Comparison of ENCODE assay signal across 8 cellular contexts in genomic region chr7:99040104-99040958, GRCh38.
DNase-seq lines count a peak whose midpoint lies in the region; ATAC-seq and TF ChIP-seq lines count a peak whose summit lies in the region.

No MANE protein-coding gene starts in this region.

- peak; percentile 81 for ATAC-seq in IMR-90 (ENCODE audit: low read depth)
- no peak for ATAC-seq in HG02623 (IDR thresholded peaks at IDR 0.05; ENCODE audit: unreplicated experiment)

- intact Hi-C loops in IMR-90 (cut with micrococcal nuclease), result loop anchor here (1.0 to 5.0 kb wide), 3 partner anchors 97 to 287 kb away; partner anchors contain the start of gene ARPC1A
- intact Hi-C loops in PC-9 (cut with micrococcal nuclease; ENCODE audit: unreplicated experiment), result loop anchor here (1.0 to 5.0 kb wide), 5 partner anchors 103 to 292 kb away; partner anchors contain the start of gene MYH16
- intact Hi-C loops in activated T-helper 2 cell treated with anti-CD3 and anti-CD28 coated beads, Interferon-gamma antibody, Interleukin-2, Interleukin-4, amounts not matched to agents 10 μg/mL and 5 μg/mL and 100 μg/mL, durations not matched to agents 14 hours and 24 hours and 36 hours (cut with micrococcal nuclease), result loop anchor here (1.0 kb wide), 1 partner anchor 273 kb away; no protein-coding TSS in a partner anchor

- H3K79me1 ChIP-seq in IMR-90 (ENCODE audit: low read depth in 1 of 2, low read length in 2 of 2), result peaks cover 17 to 49% of the 10 kb centered on the region in 2 experiments

- H2BK5ac ChIP-seq in IMR-90 (ENCODE audit: low read depth, low read length, poor library complexity, severe bottlenecking), result peak overlapping the region; percentile 49

- H4K8ac ChIP-seq in IMR-90 (ENCODE audit: low read depth in 2 of 2, low read length in 2 of 2), result 0 out of 4 replicates have a peak overlapping the region, but pooled peaks of 1 of the 2 experiments have one; percentile 17

- TF ChIP-seq RAD21 in IMR-90 (IDR thresholded peaks at IDR 0.05; ENCODE audit: low read length) (peak; percentile 88), neural cell (conservative IDR thresholded peaks at IDR 0.05) (peak; percentile 87)

- peak; percentile 63 for DNase-seq in Caki2 (ENCODE audit: low read depth)
- DNase-seq in IMR-90, result peak; percentile 86
- peak; percentile 64 to 75 for DNase-seq in PC-9
- DNase-seq in activated T-helper 2 cell treated with anti-CD3 and anti-CD28 coated beads, Interferon-gamma antibody, Interleukin-2, Interleukin-4, amounts not matched to agents 10 μg/mL and 5 μg/mL and 100 μg/mL, durations not matched to agents 14 hours and 24 hours and 36 hours (ENCODE audit: low spot score), result peak; percentile 32
- DNase-seq in fibroblast of the conjunctiva (ENCODE audit: low read depth), result peak; percentile 85

- H2BK120ac ChIP-seq in IMR-90 (ENCODE audit: low read depth, low read length), result no peak overlapping the region

- no peak for TF ChIP-seq POLR2A in IMR-90 (IDR thresholded peaks at IDR 0.05; ENCODE audit: low read depth, low read length)

- H4K20me1 ChIP-seq in IMR-90 (ENCODE audit: insufficient read depth, low read length) (peaks cover 19% of the 10 kb centered on the region), PC-9 (ENCODE audit: insufficient read depth) (peaks cover 26% of the 10 kb centered on the region), neural cell (ENCODE audit: insufficient read depth) (no peaks in the 10 kb centered on the region)

- no peaks in the 10 kb centered on the region for H3K4me1 Mint-ChIP-seq in activated T-helper 2 cell treated with anti-CD3 and anti-CD28 coated beads, Interferon-gamma antibody, Interleukin-2, Interleukin-4, amounts not matched to agents 10 μg/mL and 5 μg/mL and 100 μg/mL, durations not matched to agents 14 hours and 24 hours and 36 hours (ENCODE audit: low read depth)

- no peak overlapping the region for H3K23ac ChIP-seq in IMR-90 (ENCODE audit: low read depth, low read length)

- POLR2A ChIA-PET in IMR-90 (lab: Charles Lee; ENCODE audit: unreplicated experiment) (no interaction called here), PC-9 (lab: Charles Lee; ENCODE audit: unreplicated experiment) (interaction anchor here (0.6 kb wide), 1 partner anchor 89 kb away, joined by 6 read pairs; no protein-coding TSS in a partner anchor)

- no peak overlapping the region for H2BK15ac ChIP-seq in IMR-90 (ENCODE audit: low read depth, low read length)

- 56% methylated on average over 7 of the region's 31 CpGs; no CpG with 5 or more reads in 1 of the 2 experiments for WGBS in IMR-90 (ENCODE audit: extremely low coverage in 2 of 2, insufficient read length in 1 of 2), 2 experiments

- H3K4me2 ChIP-seq in IMR-90 (ENCODE audit: low read depth, low read length) (no peak overlapping the region), PC-9 (no peak overlapping the region), neural cell (ENCODE audit: low read length) (no peak overlapping the region)

- CTCF ChIA-PET in IMR-90 (lab: Yijun Ruan, JAX) (interaction anchor here (0.6 to 1.2 kb wide), 2 partner anchors 209 to 271 kb away, joined by 3 to 6 read pairs; no protein-coding TSS in a partner anchor), PC-9 (lab: Charles Lee) (no interaction called here)

- no peaks in the 10 kb centered on the region for H3K27me3 Mint-ChIP-seq in activated T-helper 2 cell treated with anti-CD3 and anti-CD28 coated beads, Interferon-gamma antibody, Interleukin-2, Interleukin-4, amounts not matched to agents 10 μg/mL and 5 μg/mL and 100 μg/mL, durations not matched to agents 14 hours and 24 hours and 36 hours (ENCODE audit: low read depth)

- no peak overlapping the region for H2AFZ ChIP-seq in IMR-90 (replicated peaks; ENCODE audit: low read length, poor library complexity)
- no peak overlapping the region for H2AFZ ChIP-seq in PC-9
- no peak overlapping the region for H2AFZ ChIP-seq in neural cell (ENCODE audit: low read depth, low read length)

- H3K27ac ChIP-seq in IMR-90 (ENCODE audit: insufficient read depth, low read length), result peak overlapping the region; percentile 49
- H3K27ac ChIP-seq in PC-9, result peak overlapping the region; percentile 20
- no peak overlapping the region for H3K27ac ChIP-seq in neural cell (ENCODE audit: low read length)
- H3K27ac ChIP-seq in stomach smooth muscle (ENCODE audit: low read length), result peak overlapping the region; percentile 46

- no peak overlapping the region for H3K4me3 Mint-ChIP-seq in activated T-helper 2 cell treated with anti-CD3 and anti-CD28 coated beads, Interferon-gamma antibody, Interleukin-2, Interleukin-4, amounts not matched to agents 10 μg/mL and 5 μg/mL and 100 μg/mL, durations not matched to agents 14 hours and 24 hours and 36 hours (ENCODE audit: low read depth)

- no peak overlapping the region for H3K18ac ChIP-seq in IMR-90 (ENCODE audit: low read depth, low read length)

- TF ChIP-seq CTCF in IMR-90 (conservative IDR thresholded peaks at IDR 0.05; ENCODE audit: low read depth, low read length), result peak; percentile 82
- TF ChIP-seq CTCF in PC-9 (conservative IDR thresholded peaks at IDR 0.05), result peak; percentile 81
- peak; percentile 84 for TF ChIP-seq CTCF in neural cell (IDR thresholded peaks at IDR 0.05; ENCODE audit: poor library complexity, severe bottlenecking)

- H3K27me3 ChIP-seq in IMR-90 (ENCODE audit: control insufficient read depth, insufficient read depth, low read length), result no peaks in the 10 kb centered on the region
- no peaks in the 10 kb centered on the region for H3K27me3 ChIP-seq in PC-9 (ENCODE audit: insufficient read depth, low read depth)
- H3K27me3 ChIP-seq in neural cell (ENCODE audit: insufficient read depth, low read depth, low read length), result no peaks in the 10 kb centered on the region
- no peaks in the 10 kb centered on the region for H3K27me3 ChIP-seq in stomach smooth muscle (ENCODE audit: control insufficient read depth in 1 of 2, insufficient read depth in 2 of 2, low read length in 2 of 2)

- no peaks in the 10 kb centered on the region for H3K79me2 ChIP-seq in PC-9 (ENCODE audit: low read depth)
- no peaks in the 10 kb centered on the region for H3K79me2 ChIP-seq in neural cell (replicated peaks; ENCODE audit: insufficient read depth, low read length)

- no peak for TF ChIP-seq EP300 in neural cell (conservative IDR thresholded peaks at IDR 0.05; ENCODE audit: poor library complexity, severe bottlenecking)

- no peak overlapping the region for H2AK9ac ChIP-seq in IMR-90 (replicated peaks; ENCODE audit: low read depth, low read length, poor library complexity)

- BruUV-seq in IMR-90 (replicated peaks; lab: Mats Ljungman, UMichigan) (no TSS peak), PC-9 (replicated peaks; lab: Mats Ljungman, UMichigan) (no TSS peak)

- peaks cover 68% of the 10 kb centered on the region for H3K36me3 Mint-ChIP-seq in activated T-helper 2 cell treated with anti-CD3 and anti-CD28 coated beads, Interferon-gamma antibody, Interleukin-2, Interleukin-4, amounts not matched to agents 10 μg/mL and 5 μg/mL and 100 μg/mL, durations not matched to agents 14 hours and 24 hours and 36 hours (ENCODE audit: low read depth)

- H3K9me3 Mint-ChIP-seq in activated T-helper 2 cell treated with anti-CD3 and anti-CD28 coated beads, Interferon-gamma antibody, Interleukin-2, Interleukin-4, amounts not matched to agents 10 μg/mL and 5 μg/mL and 100 μg/mL, durations not matched to agents 14 hours and 24 hours and 36 hours, result no peaks in the 10 kb centered on the region

- no peak overlapping the region for H3K56ac ChIP-seq in IMR-90 (ENCODE audit: extremely low read depth, insufficient read depth, low read length)

- H3K36me3 ChIP-seq in IMR-90 (ENCODE audit: control insufficient read depth, insufficient read depth, low read length), result peaks cover 66% of the 10 kb centered on the region
- peaks cover 84% of the 10 kb centered on the region for H3K36me3 ChIP-seq in PC-9 (ENCODE audit: low read depth)
- H3K36me3 ChIP-seq in neural cell (ENCODE audit: insufficient read depth, low read length), result no peaks in the 10 kb centered on the region
- H3K36me3 ChIP-seq in stomach smooth muscle (ENCODE audit: control insufficient read depth in 2 of 2, insufficient read depth in 2 of 2, low read length in 2 of 2), result peaks cover 45 to 56% of the 10 kb centered on the region in 2 donors

- H4K5ac ChIP-seq in IMR-90 (ENCODE audit: low read depth, low read length), result peak overlapping the region; percentile 19; the same call in 1 of the 2 replicates

- in situ Hi-C loops in Caki2 (cut with HindIII; ENCODE audit: low pct_unique_long_range_greater_than_20kb, low sequenced_read_pairs) (no loop called here), IMR-90 (cut with MboI; ENCODE audit: low sequenced_read_pairs) (loop anchor here (5.0 kb wide), 1 partner anchor 267 kb away; no protein-coding TSS in a partner anchor)

- H3K4ac ChIP-seq in IMR-90 (ENCODE audit: low read depth, low read length), result peak overlapping the region; percentile 57

- H2BK20ac ChIP-seq in IMR-90 (ENCODE audit: low read depth, low read length), result no peak overlapping the region

- peaks cover 50% of the 10 kb centered on the region; the same call in 1 of the 2 replicates for H3F3A ChIP-seq in PC-9 (ENCODE audit: insufficient read depth, low read depth)
- no peaks in the 10 kb centered on the region for H3F3A ChIP-seq in neural cell (ENCODE audit: insufficient read depth, low read length, poor library complexity, severe bottlenecking)

- H3K9me3 ChIP-seq in IMR-90 (ENCODE audit: control insufficient read depth, insufficient read depth, low read length) (no peaks in the 10 kb centered on the region), PC-9 (ENCODE audit: insufficient read depth, low read depth) (no peaks in the 10 kb centered on the region), neural cell (ENCODE audit: low read length) (no peaks in the 10 kb centered on the region), stomach smooth muscle (ENCODE audit: control insufficient read depth in 2 of 2, low read length in 2 of 2) (no peaks in the 10 kb centered on the region)

- dilution Hi-C loops in IMR-90 (cut with HindIII; ENCODE audit: low sequenced_read_pairs, unreplicated experiment), result no loop called here

- H3K27ac Mint-ChIP-seq in activated T-helper 2 cell treated with anti-CD3 and anti-CD28 coated beads, Interferon-gamma antibody, Interleukin-2, Interleukin-4, amounts not matched to agents 10 μg/mL and 5 μg/mL and 100 μg/mL, durations not matched to agents 14 hours and 24 hours and 36 hours, result peak overlapping the region; percentile 33

- H4K91ac ChIP-seq in IMR-90 (ENCODE audit: insufficient read depth, low read depth, low read length), result no peak overlapping the region; the same call in 1 of the 2 replicates

- H3K14ac ChIP-seq in IMR-90 (replicated peaks; ENCODE audit: low read depth, low read length), result peak overlapping the region; percentile 38; the same call in 1 of the 2 replicates

- peaks cover 3% of the 10 kb centered on the region; the same call in 1 of the 2 replicates for H3K9me1 ChIP-seq in IMR-90 (ENCODE audit: insufficient read depth, low read length)

- H2AK5ac ChIP-seq in IMR-90 (ENCODE audit: low read depth, low read length), result peak overlapping the region; percentile 69; the same call in 1 of the 2 replicates

- H3K4me3 ChIP-seq in IMR-90 (ENCODE audit: insufficient read depth, low read depth, low read length), result no peak overlapping the region
- H3K4me3 ChIP-seq in PC-9, result no peak overlapping the region
- H3K4me3 ChIP-seq in neural cell (ENCODE audit: low read length), result no peak overlapping the region
- no peak overlapping the region for H3K4me3 ChIP-seq in stomach smooth muscle (ENCODE audit: low read length in 2 of 2)

- H3K9me2 ChIP-seq in PC-9 (ENCODE audit: insufficient read depth) (no peaks in the 10 kb centered on the region), neural cell (ENCODE audit: insufficient read depth, low read length) (no peaks in the 10 kb centered on the region)

- H3K9ac ChIP-seq in IMR-90 (ENCODE audit: low read depth, low read length) (no peak overlapping the region), neural cell (ENCODE audit: low read length) (no peak overlapping the region), stomach smooth muscle (ENCODE audit: low read length in 2 of 2) (peak overlapping the region in 1 of 2 donors; percentile 42)

- H3K4me1 ChIP-seq in IMR-90 (ENCODE audit: control insufficient read depth, insufficient read depth, low read length) (peaks cover 6% of the 10 kb centered on the region), PC-9 (replicated peaks; ENCODE audit: insufficient read depth) (no peaks in the 10 kb centered on the region), stomach smooth muscle (ENCODE audit: control insufficient read depth, insufficient read depth, low read length) (peaks cover 10% of the 10 kb centered on the region)

Comparison
In these comparisons a context has a peak if more than half of its experiments do, and no peak if none do; other contexts are left out.
1. DNase-seq: peak in every context shown above with its lines; median percentile 86 in IMR-90; 85 in fibroblast of the conjunctiva; 70 in PC-9; 63 in Caki2; 32 in activated T-helper 2 cell treated with anti-CD3 and anti-CD28 coated beads, Interferon-gamma antibody, Interleukin-2, Interleukin-4, amounts not matched to agents 10 μg/mL and 5 μg/mL and 100 μg/mL, durations not matched to agents 14 hours and 24 hours and 36 hours.